ENCODE assay signal across 11 cellular contexts in genomic region chr1:47225430-47226100, GRCh38. TPM values are rescaled to one million over a fixed set of nuclear protein-coding genes. Genes with fewer than 3 reads are reported as not detected.
A peak's percentile ranks its signal among the peaks of the same experiment; 100 is the strongest.
DNase-seq lines count a peak whose midpoint lies in the region; ATAC-seq and TF ChIP-seq lines count a peak whose summit lies in the region.
"Had no signal": no experiment of that assay in that cellular context is flagged by ENCODE, and none has a peak within 500 bp of the region (broad histone marks: within the 10 kb centered on the region; RNA-seq: fewer than 3 reads in every experiment).

No MANE protein-coding gene starts in this region.

- no peak for TF ChIP-seq CTCF in PC-9 (conservative IDR thresholded peaks at IDR 0.05)

- no peaks in the 10 kb centered on the region for H4K20me1 ChIP-seq in PC-9 (ENCODE audit: insufficient read depth)

- no peak overlapping the region for H2AFZ ChIP-seq in PC-9

- H3K9me3 ChIP-seq in PC-9 (ENCODE audit: insufficient read depth, low read depth): no peaks in the 10 kb centered on the region
- H3K9me3 ChIP-seq: BE2C had no signal

- no peaks in the 10 kb centered on the region for H3K36me3 ChIP-seq in PC-9 (ENCODE audit: low read depth)
- H3K36me3 ChIP-seq: BE2C had no signal

- no peaks in the 10 kb centered on the region for H3K36me3 Mint-ChIP-seq in activated CD8-positive, alpha-beta T cell treated with anti-CD3 and anti-CD28 coated beads, Interleukin-2, amount 10 ng/mL, durations not matched to agents 7 days and 5 days (ENCODE audit: low read depth)
- H3K36me3 Mint-ChIP-seq in immature natural killer cell: no peaks in the 10 kb centered on the region
- no peaks in the 10 kb centered on the region for H3K36me3 Mint-ChIP-seq in stimulated activated memory B cell treated with anti-CD40 and anti-IgM and Interleukin-4, amounts not matched to agents 10 μg/mL and 1 μg/mL and 100 μg/mL, for 72 hours

- H3K4me3 Mint-ChIP-seq in activated CD8-positive, alpha-beta T cell treated with anti-CD3 and anti-CD28 coated beads, Interleukin-2, amount 10 ng/mL, durations not matched to agents 7 days and 5 days: no peak overlapping the region
- peak overlapping the region; percentile 19 to 72 (median 64) for H3K4me3 Mint-ChIP-seq in immature natural killer cell
- peak overlapping the region; percentile 25 for H3K4me3 Mint-ChIP-seq in stimulated activated memory B cell treated with anti-CD40 and anti-IgM and Interleukin-4, amounts not matched to agents 10 μg/mL and 1 μg/mL and 100 μg/mL, for 72 hours

- no peaks in the 10 kb centered on the region for H3K9me2 ChIP-seq in PC-9 (ENCODE audit: insufficient read depth)

- no peak overlapping the region for H3K4me3 ChIP-seq in PC-9

- H3K27ac ChIP-seq in PC-9: no peak overlapping the region
- H3K27ac ChIP-seq: epithelial cell of prostate had no signal

- H3K4me1 Mint-ChIP-seq in activated CD8-positive, alpha-beta T cell treated with anti-CD3 and anti-CD28 coated beads, Interleukin-2, amount 10 ng/mL, durations not matched to agents 7 days and 5 days (ENCODE audit: low read depth): peaks cover 14% of the 10 kb centered on the region
- H3K4me1 Mint-ChIP-seq in immature natural killer cell: peaks cover 11 to 14% of the 10 kb centered on the region in 2 donors
- peaks cover 20% of the 10 kb centered on the region for H3K4me1 Mint-ChIP-seq in stimulated activated memory B cell treated with anti-CD40 and anti-IgM and Interleukin-4, amounts not matched to agents 10 μg/mL and 1 μg/mL and 100 μg/mL, for 72 hours

- no peaks in the 10 kb centered on the region for H3K4me1 ChIP-seq in PC-9 (replicated peaks; ENCODE audit: insufficient read depth)
- H3K4me1 ChIP-seq: BE2C had no signal

- CTCF ChIA-PET in activated CD8-positive, alpha-beta T cell treated with anti-CD3 and anti-CD28 coated beads, Interleukin-2, amount 10 ng/mL, durations not matched to agents 7 days and 5 days (lab: Charles Lee): interaction anchor here (2.3 kb wide), 1 partner anchor 47 kb away, joined by 8 read pairs; no protein-coding TSS in a partner anchor
- CTCF ChIA-PET in PC-9 (lab: Charles Lee): no interaction called here

- no peaks in the 10 kb centered on the region for H3K79me2 ChIP-seq in PC-9 (ENCODE audit: low read depth)

- no peak overlapping the region for H3K27ac Mint-ChIP-seq in activated CD8-positive, alpha-beta T cell treated with anti-CD3 and anti-CD28 coated beads, Interleukin-2, amount 10 ng/mL, durations not matched to agents 7 days and 5 days
- H3K27ac Mint-ChIP-seq in immature natural killer cell: peak overlapping the region in 1 of 6 donors; percentile 51
- H3K27ac Mint-ChIP-seq in stimulated activated memory B cell treated with anti-CD40 and anti-IgM and Interleukin-4, amounts not matched to agents 10 μg/mL and 1 μg/mL and 100 μg/mL, for 72 hours: no peak overlapping the region

- H3K9me3 Mint-ChIP-seq in activated CD8-positive, alpha-beta T cell treated with anti-CD3 and anti-CD28 coated beads, Interleukin-2, amount 10 ng/mL, durations not matched to agents 7 days and 5 days (ENCODE audit: insufficient read depth): no peaks in the 10 kb centered on the region
- H3K9me3 Mint-ChIP-seq in immature natural killer cell: no peaks in the 10 kb centered on the region
- no peaks in the 10 kb centered on the region for H3K9me3 Mint-ChIP-seq in stimulated activated memory B cell treated with anti-CD40 and anti-IgM and Interleukin-4, amounts not matched to agents 10 μg/mL and 1 μg/mL and 100 μg/mL, for 72 hours

- H3F3A ChIP-seq in PC-9 (ENCODE audit: insufficient read depth, low read depth): no peaks in the 10 kb centered on the region

- POLR2A ChIA-PET in activated CD8-positive, alpha-beta T cell treated with anti-CD3 and anti-CD28 coated beads, Interleukin-2, amount 10 ng/mL, durations not matched to agents 7 days and 5 days (lab: Charles Lee): no interaction called here
- POLR2A ChIA-PET in PC-9 (lab: Charles Lee; ENCODE audit: unreplicated experiment): no interaction called here

- peak; percentile 44 for ATAC-seq in activated CD8-positive, alpha-beta T cell treated with anti-CD3 and anti-CD28 coated beads, Interleukin-2, amount 10 ng/mL, durations not matched to agents 7 days and 5 days
- no peak for ATAC-seq in stimulated activated memory B cell treated with anti-CD40 and anti-IgM and Interleukin-4, amounts not matched to agents 10 μg/mL and 1 μg/mL and 100 μg/mL, for 72 hours
- no peak for ATAC-seq in GM19395 (IDR thresholded peaks at IDR 0.05; ENCODE audit: unreplicated experiment)

- H3K27me3 Mint-ChIP-seq in activated CD8-positive, alpha-beta T cell treated with anti-CD3 and anti-CD28 coated beads, Interleukin-2, amount 10 ng/mL, durations not matched to agents 7 days and 5 days (ENCODE audit: low read depth): peaks cover 55% of the 10 kb centered on the region
- H3K27me3 Mint-ChIP-seq in immature natural killer cell (ENCODE audit: low read depth in 3 of 3): peaks cover 5 to 21% (median 20%) of the 10 kb centered on the region in 3 donors
- peaks cover 17% of the 10 kb centered on the region for H3K27me3 Mint-ChIP-seq in stimulated activated memory B cell treated with anti-CD40 and anti-IgM and Interleukin-4, amounts not matched to agents 10 μg/mL and 1 μg/mL and 100 μg/mL, for 72 hours

- peaks cover 60% of the 10 kb centered on the region for H3K27me3 ChIP-seq in PC-9 (ENCODE audit: insufficient read depth, low read depth)

- H3K4me2 ChIP-seq in PC-9: no peak overlapping the region

- no TSS peak for BruUV-seq in PC-9 (replicated peaks; lab: Mats Ljungman, UMichigan)

- intact Hi-C loops in PC-9 (cut with micrococcal nuclease; ENCODE audit: unreplicated experiment): no loop called here

- DNase-seq in NCI-H345 (lab: John Stamatoyannopoulos, UW) (peak; percentile 13), NCI-H345 treated with DMSO at 0.1 percent for 48 hours (lab: John Stamatoyannopoulos, UW; ENCODE audit: unreplicated experiment) (no peak), immature natural killer cell (peak in 2 of 3 donors; percentile 7 to 8), PC-9 (no peak), AG20443 (ENCODE audit: low spot score) (no peak)
- no peak for DNase-seq in activated CD8-positive, alpha-beta T cell treated with anti-CD3 and anti-CD28 coated beads, Interleukin-2, amount 10 ng/mL, durations not matched to agents 7 days and 5 days
- DNase-seq: BE2C had no signal

RNA-seq across cellular contexts. Expression of gene TAL1, which starts 6.5 kb away (rescaled TPM):
- not detected for total RNA-seq in activated CD8-positive, alpha-beta T cell treated with anti-CD3 and anti-CD28 coated beads, Interleukin-2, amount 10 ng/mL, durations not matched to agents 7 days and 5 days
- 1 to 10 TPM in 1 of 3 donors, not detected in 2; 1.7 TPM for polyA plus RNA-seq in immature natural killer cell
- not detected in 2 replicates for total RNA-seq in PC-9 (2021)
- total RNA-seq: LHCN-M2 had no signal

RNA-seq across cellular contexts. Expression of gene PDZK1IP1, which starts 35.7 kb away (rescaled TPM):
- not detected for total RNA-seq in activated CD8-positive, alpha-beta T cell treated with anti-CD3 and anti-CD28 coated beads, Interleukin-2, amount 10 ng/mL, durations not matched to agents 7 days and 5 days
- 1 to 10 TPM in 1 of 3 donors, under 1 TPM in 1, not detected in 1; 0.58 to 7.5 TPM for polyA plus RNA-seq in immature natural killer cell
- total RNA-seq in PC-9 (2021): 6.2 and 8.5 TPM in 2 replicates
- total RNA-seq: LHCN-M2 had no signal

Comparison
In these comparisons a context has a peak if more than half of its experiments do, and no peak if none do; other contexts are left out.
1. DNase-seq: peak in NCI-H345 (single experiment) and immature natural killer cell (2 of 3); none in NCI-H345 treated with DMSO at 0.1 percent for 48 hours (single experiment), activated CD8-positive, alpha-beta T cell treated with anti-CD3 and anti-CD28 coated beads, Interleukin-2, amount 10 ng/mL, durations not matched to agents 7 days and 5 days (single experiment), PC-9 (0 of 2) and AG20443 (single experiment).